In genomic region chr20:52313335-52313963, GRCh38 we compare ENCODE assay signal across 8 cellular contexts.
DNase-seq lines count a peak whose midpoint lies in the region; ATAC-seq, FAIRE-seq and TF ChIP-seq lines count a peak whose summit lies in the region.

No MANE protein-coding gene starts in this region.

- no peak overlapping the region for H3K4me3 ChIP-seq in small intestine (ENCODE audit: low read depth in 1 of 2, low read length in 2 of 2)

- ATAC-seq in foreskin keratinocyte (peak; percentile 77), GM21526 (IDR thresholded peaks at IDR 0.05; ENCODE audit: low FRiP score, unreplicated experiment) (no peak)

- H3K27ac Mint-ChIP-seq in HFFc6, result no peak overlapping the region

- CTCF ChIA-PET in RWPE1 (lab: Yijun Ruan, JAX), result interaction anchor here (0.5 to 2.9 kb wide), 11 partner anchors 14 to 1234 kb away, joined by 3 to 25 read pairs (median 3); no protein-coding TSS in a partner anchor

- TF ChIP-seq CTCF in 22Rv1 (IDR thresholded peaks at IDR 0.05) (peak; percentile 74), HFFc6 (IDR thresholded peaks at IDR 0.05) (peak; percentile 52; the same call in 1 of the 2 replicates), RWPE1 (conservative IDR thresholded peaks at IDR 0.05; ENCODE audit: low read depth) (peak; percentile 77), foreskin keratinocyte (conservative IDR thresholded peaks at IDR 0.05) (peak; percentile 72)

- no peak for FAIRE-seq in small intestine (lab: Jason Lieb, UNC)

- 14 to 24% (median 23%) methylated on average over 16 of the region's 16 CpGs for WGBS in small intestine, 3 donors

- H3K36me3 ChIP-seq in small intestine (ENCODE audit: control insufficient read depth in 2 of 2, insufficient read depth in 2 of 2, low read length in 2 of 2), result no peaks in the 10 kb centered on the region

- H3K4me3 Mint-ChIP-seq in HFFc6, result peak overlapping the region; percentile 35; the same call in 1 of the 2 replicates

- H3K4me1 ChIP-seq in foreskin keratinocyte (no peaks in the 10 kb centered on the region), small intestine (ENCODE audit: control insufficient read depth in 2 of 2, insufficient read depth in 1 of 2, low read depth in 1 of 2, low read length in 1 of 2) (no peaks in the 10 kb centered on the region)

- POLR2A ChIA-PET in RWPE1 (lab: Yijun Ruan, JAX; ENCODE audit: low non-redundant PET), result no interaction called here

- H3K27me3 ChIP-seq in foreskin keratinocyte (no peaks in the 10 kb centered on the region), small intestine (ENCODE audit: control insufficient read depth in 2 of 2, insufficient read depth in 2 of 2, low read length in 2 of 2) (no peaks in the 10 kb centered on the region)

- peaks cover 6% of the 10 kb centered on the region; the same call in 1 of the 2 replicates for H3K4me1 Mint-ChIP-seq in HFFc6 (ENCODE audit: low read depth)

- H3K36me3 Mint-ChIP-seq in HFFc6 (ENCODE audit: low read depth), result no peaks in the 10 kb centered on the region

- no peak overlapping the region for H3K27ac ChIP-seq in 22Rv1
- H3K27ac ChIP-seq in RWPE1, result no peak overlapping the region
- no peak overlapping the region for H3K27ac ChIP-seq in foreskin keratinocyte
- no peak overlapping the region for H3K27ac ChIP-seq in small intestine (ENCODE audit: low read depth in 1 of 2, low read length in 1 of 2)

- H3K27me3 Mint-ChIP-seq in HFFc6 (ENCODE audit: insufficient read depth), result peaks cover 5% of the 10 kb centered on the region; the same call in 1 of the 2 replicates

- DNase-seq in HFFc6 (peak; percentile 36), RWPE1 (ENCODE audit: low spot score) (peak; percentile 66), foreskin keratinocyte (peak; percentile 20 to 53), small intestine (peak; percentile 8), ureter (ENCODE audit: low spot score) (no peak), activated gamma-delta T cell (lab: John Stamatoyannopoulos, UW) (no peak)

- H3K9me3 Mint-ChIP-seq in HFFc6, result peaks cover 5% of the 10 kb centered on the region

- H3K9me3 ChIP-seq in small intestine (ENCODE audit: control insufficient read depth, low read depth), result no peaks in the 10 kb centered on the region

Comparison
In these comparisons a context has a peak if more than half of its experiments do, and no peak if none do; other contexts are left out.
1. DNase-seq: peak in HFFc6 (single experiment), RWPE1 (single experiment), foreskin keratinocyte (2 of 2) and small intestine (single experiment); none in ureter (single experiment) and activated gamma-delta T cell (single experiment).
2. Peak in every context shown above with its lines, with median percentiles within 50 percentile points of each other: CTCF ChIP-seq.